9 cellular contexts compared by ENCODE assay signal in the genomic region with DNA sequence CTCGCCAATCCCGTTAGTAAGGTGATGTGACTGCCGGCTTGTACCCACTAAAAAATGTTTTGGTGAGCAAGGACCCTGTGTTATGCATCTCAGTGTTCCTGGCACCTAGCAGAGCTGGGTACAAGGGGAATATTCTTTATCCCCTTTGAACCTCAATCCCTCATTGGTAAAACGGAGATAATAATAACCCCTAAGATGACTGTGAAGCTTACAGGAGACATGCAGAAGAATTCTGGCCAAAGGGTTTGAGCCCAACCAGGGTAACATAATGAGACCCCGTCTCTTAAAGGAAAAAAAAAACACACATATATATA. TPM values are rescaled to one million over a fixed set of nuclear protein-coding genes. Genes with fewer than 3 reads are reported as not detected.
DNase-seq lines count a peak whose midpoint lies in the region; ATAC-seq and TF ChIP-seq lines count a peak whose summit lies in the region.
"Had no signal": no experiment of that assay in that cellular context is flagged by ENCODE, and none has a peak within 500 bp of the region (broad histone marks: within the 10 kb centered on the region; RNA-seq: fewer than 3 reads in every experiment).

No MANE protein-coding gene starts in this region.

- TF ChIP-seq CTCF in left ventricle myocardium inferior (IDR thresholded peaks at IDR 0.05; ENCODE audit: borderline replicate concordance) (no peak), brain (conservative IDR thresholded peaks at IDR 0.05) (no peak), GM20000 (IDR thresholded peaks at IDR 0.05; ENCODE audit: extremely low read depth, missing control alignments) (no peak)

- DNase-seq in left ventricle myocardium inferior (no peak), Right ventricle myocardium inferior (ENCODE audit: missing footprints) (no peak), iPS-NIHi7 (ENCODE audit: extremely low spot score) (no peak), GM20000 (ENCODE audit: low spot score) (no peak)
- DNase-seq: NCI-H2107 had no signal

- H3K9me3 ChIP-seq in left ventricle myocardium inferior (replicated peaks) = no peaks in the 10 kb centered on the region
- no peaks in the 10 kb centered on the region for H3K9me3 ChIP-seq in mononuclear cell (ENCODE audit: low read depth, low read length)

- no peak for ATAC-seq in Right ventricle myocardium inferior
- no peak for ATAC-seq in HG02973 (IDR thresholded peaks at IDR 0.05; ENCODE audit: unreplicated experiment)
- ATAC-seq in HG03442 (IDR thresholded peaks at IDR 0.05; ENCODE audit: unreplicated experiment) = no peak

- intact Hi-C loops in left ventricle myocardium inferior (cut with micrococcal nuclease) (no loop called here), Right ventricle myocardium inferior (cut with DNase I) (no loop called here)

- H3K4me1 Mint-ChIP-seq in brain = peaks cover 48% of the 10 kb centered on the region

- H3K4me3 Mint-ChIP-seq in brain = peak overlapping the region; percentile 89 to 96 (median 93)

- H3K27ac ChIP-seq in left ventricle myocardium inferior (replicated peaks) = peak overlapping the region; percentile 92

- H3K4me3 ChIP-seq in left ventricle myocardium inferior (peak overlapping the region; percentile 99), mononuclear cell (ENCODE audit: low read length) (peak overlapping the region; percentile 70)

- H3K27me3 ChIP-seq in left ventricle myocardium inferior (ENCODE audit: low read depth) (no peaks in the 10 kb centered on the region), mononuclear cell (ENCODE audit: insufficient read depth, low read length) (no peaks in the 10 kb centered on the region)

- peaks cover 22% of the 10 kb centered on the region for H3K36me3 Mint-ChIP-seq in brain

- H3K4me1 ChIP-seq in left ventricle myocardium inferior (peaks cover 68% of the 10 kb centered on the region), mononuclear cell (ENCODE audit: insufficient read depth, low read length) (peaks cover 59% of the 10 kb centered on the region)

- peaks cover 0 to 6% (median 0%) of the 10 kb centered on the region in 5 experiments for H3K9me3 Mint-ChIP-seq in brain

- no peaks in the 10 kb centered on the region for H3K36me3 ChIP-seq in left ventricle myocardium inferior

- H3K27me3 Mint-ChIP-seq in brain = peaks cover 4% of the 10 kb centered on the region

- H3K27ac Mint-ChIP-seq in brain = peak overlapping the region; percentile 72 to 95 (median 87)

RNA-seq across cellular contexts. Expression of a gene that starts 0.9 kb away (rescaled TPM):
- 59.4 TPM for total RNA-seq in left ventricle myocardium inferior
- total RNA-seq in Right ventricle myocardium inferior = 51.7 TPM
- polyA plus RNA-seq in brain (ENCODE audit: insufficient read depth, low read depth, low replicate concordance) = 36.2 TPM
- total RNA-seq in mononuclear cell = 103 TPM

RNA-seq across cellular contexts. Expression of a gene that starts 47.8 kb away (rescaled TPM):
- total RNA-seq in left ventricle myocardium inferior (21.1 TPM), Right ventricle myocardium inferior (24.9 TPM), mononuclear cell (9.1 TPM)
- polyA plus RNA-seq in brain (ENCODE audit: insufficient read depth, low read depth, low replicate concordance) = 22.0 TPM

RNA-seq across cellular contexts. Expression of a gene that starts 48.1 kb away (rescaled TPM):
- total RNA-seq in left ventricle myocardium inferior (61.4 TPM), Right ventricle myocardium inferior (66.4 TPM), mononuclear cell (32.6 TPM)
- polyA plus RNA-seq in brain (ENCODE audit: insufficient read depth, low read depth, low replicate concordance) = 37.8 TPM

RNA-seq across cellular contexts. Expression of a gene that starts 56.4 kb away (rescaled TPM):
- total RNA-seq in left ventricle myocardium inferior (11.7 TPM), Right ventricle myocardium inferior (9.8 TPM), mononuclear cell (8.0 TPM)
- polyA plus RNA-seq in brain (ENCODE audit: insufficient read depth, low read depth, low replicate concordance) = 22.2 TPM
